8 cellular contexts compared by ENCODE assay signal in the genomic region with DNA sequence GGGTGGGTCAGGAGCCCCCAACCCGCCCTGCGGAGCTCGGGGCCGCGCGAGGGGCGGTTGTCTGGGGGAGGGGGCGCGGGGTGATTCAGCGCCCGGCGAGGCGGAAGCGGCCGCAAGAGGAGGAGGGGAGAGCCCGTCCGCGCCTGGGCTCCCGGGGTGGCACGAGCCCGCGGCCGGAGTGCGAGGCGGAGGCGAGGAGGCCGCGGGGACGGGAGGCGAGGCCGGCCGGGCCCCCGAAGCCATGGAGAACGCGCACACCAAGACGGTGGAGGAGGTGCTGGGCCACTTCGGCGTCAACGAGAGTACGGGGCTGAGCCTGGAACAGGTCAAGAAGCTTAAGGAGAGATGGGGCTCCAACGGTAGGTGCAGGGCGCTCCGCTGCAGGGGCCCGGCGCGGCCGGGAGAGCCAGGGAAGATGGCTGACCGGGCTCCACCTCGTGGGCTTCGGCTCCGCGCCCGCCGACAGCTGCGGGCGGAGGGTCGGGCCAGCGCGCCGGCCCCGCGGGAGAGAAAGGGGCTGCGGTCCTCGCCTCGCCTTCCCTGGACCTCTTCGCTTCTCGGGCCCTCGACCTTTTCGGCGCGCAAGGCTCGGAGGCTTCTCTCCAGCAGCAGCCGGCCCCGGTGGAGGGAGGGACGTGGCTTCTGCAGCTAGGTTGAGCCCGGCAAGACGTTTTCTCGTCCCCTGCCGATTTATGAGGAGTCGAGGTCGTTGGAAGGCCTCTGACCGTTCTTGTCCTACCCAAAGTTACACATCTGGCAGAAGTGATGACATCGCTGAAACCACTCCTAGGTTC. TPM values are rescaled to one million over a fixed set of nuclear protein-coding genes. Genes with fewer than 3 reads are reported as not detected.
DNase-seq lines count a peak whose midpoint lies in the region; ATAC-seq and TF ChIP-seq lines count a peak whose summit lies in the region.

No MANE protein-coding gene starts in this region.

- DNase-seq in GM10266 (ENCODE audit: extremely low spot score) (peak; percentile 79), KG1 (lab: John Stamatoyannopoulos, UW) (peak; percentile 23), UCSD-AML1 (lab: John Stamatoyannopoulos, UW; ENCODE audit: unreplicated experiment) (peak; percentile 79), MCF 10A (ENCODE audit: unreplicated experiment) (peak; percentile 64), inferior parietal cortex (ENCODE audit: extremely low spot score) (peak; percentile 44), ecto neural progenitor cell (ENCODE audit: low spot score) (no peak)
- peak; percentile 14 to 31 for DNase-seq in stimulated activated CD4-positive, alpha-beta T cell treated with anti-CD3 and anti-CD28 coated beads, Interleukin-15, amount 100 ng/mL, for 1 hour (ENCODE audit: low read depth in 1 of 2, low spot score in 1 of 2)

- intact Hi-C loops in MCF 10A (cut with micrococcal nuclease), result loop anchor here (2.0 to 5.0 kb wide), 4 partner anchors 34 to 181 kb away; a partner anchor contains a TSS

- CTCF ChIA-PET in MCF 10A (lab: Yijun Ruan, JAX), result interaction anchor here (0.5 to 0.8 kb wide), 4 partner anchors 42 to 965 kb away, joined by 3 to 5 read pairs (median 3); no protein-coding TSS in a partner anchor

- H3K4me3 Mint-ChIP-seq in MCF 10A (ENCODE audit: unreplicated experiment), result peak overlapping the region; percentile 87

- no peaks in the 10 kb centered on the region for H3K27me3 Mint-ChIP-seq in MCF 10A (ENCODE audit: insufficient read depth, unreplicated experiment)

- TSS peak; percentile 65 for BruUV-seq in MCF 10A (replicated peaks; lab: Mats Ljungman, UMichigan)

- TF ChIP-seq CTCF in GM10266 (IDR thresholded peaks at IDR 0.05; ENCODE audit: control insufficient read depth, insufficient read depth, low read depth, missing control alignments), result no peak
- TF ChIP-seq CTCF in MCF 10A (IDR thresholded peaks at IDR 0.05; ENCODE audit: unreplicated experiment), result no peak

- no peaks in the 10 kb centered on the region for H3K9me3 Mint-ChIP-seq in MCF 10A (ENCODE audit: unreplicated experiment)

- POLR2A ChIA-PET in MCF 10A (lab: Yijun Ruan, JAX), result interaction anchor here (0.6 to 6.5 kb wide), 20 partner anchors 9 to 318 kb away, joined by 3 to 120 read pairs (median 4); a partner anchor contains a TSS

- peak overlapping the region; percentile 85 for H3K27ac Mint-ChIP-seq in MCF 10A (ENCODE audit: low read depth, unreplicated experiment)

- H3K36me3 Mint-ChIP-seq in MCF 10A (ENCODE audit: insufficient read depth, unreplicated experiment), result peaks cover 41% of the 10 kb centered on the region

- peak; percentile 37 for ATAC-seq in GM21723 (IDR thresholded peaks at IDR 0.05; ENCODE audit: unreplicated experiment)

- H3K4me1 Mint-ChIP-seq in MCF 10A (ENCODE audit: insufficient read depth, unreplicated experiment), result peaks cover 22% of the 10 kb centered on the region

RNA-seq across cellular contexts. Expression of a gene that starts 0.7 kb away (rescaled TPM):
- 272 and 308 TPM in 2 replicates for total RNA-seq in MCF 10A (2022)
